Comparison of ENCODE assay signal across 2 cellular contexts in genomic region chr2:184577056-184577455, GRCh38.
TF ChIP-seq lines count a peak whose summit lies in the region.

No MANE protein-coding gene starts in this region.

TF ChIP-seq in SK-N-SH, 30 proteins besides CTCF, POLR2A, EP300 and RAD21:
- no peak for TF ChIP-seq REST (IDR thresholded peaks at IDR 0.05; ENCODE audit: low read depth, low read length)
- TF ChIP-seq GATA2 (CRISPR knock-in tag; IDR thresholded peaks at IDR 0.05): peak; percentile 95
- 0 out of 2 replicates have a peak, but pooled peaks have one; percentile 5 for TF ChIP-seq JUND (IDR thresholded peaks at IDR 0.05)
- TF ChIP-seq TCF12 (IDR thresholded peaks at IDR 0.05): peak; percentile 15; the same call in 1 of the 2 replicates
- TF ChIP-seq, protein P1, sequence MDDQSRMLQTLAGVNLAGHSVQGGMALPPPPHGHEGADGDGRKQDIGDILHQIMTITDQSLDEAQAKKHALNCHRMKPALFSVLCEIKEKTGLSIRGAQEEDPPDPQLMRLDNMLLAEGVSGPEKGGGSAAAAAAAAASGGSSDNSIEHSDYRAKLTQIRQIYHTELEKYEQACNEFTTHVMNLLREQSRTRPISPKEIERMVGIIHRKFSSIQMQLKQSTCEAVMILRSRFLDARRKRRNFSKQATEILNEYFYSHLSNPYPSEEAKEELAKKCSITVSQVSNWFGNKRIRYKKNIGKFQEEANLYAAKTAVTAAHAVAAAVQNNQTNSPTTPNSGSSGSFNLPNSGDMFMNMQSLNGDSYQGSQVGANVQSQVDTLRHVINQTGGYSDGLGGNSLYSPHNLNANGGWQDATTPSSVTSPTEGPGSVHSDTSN (IDR thresholded peaks at IDR 0.05): peak; percentile 17; the same call in 1 of the 2 replicates
- peak; percentile 75 for TF ChIP-seq FOXJ3 (CRISPR knock-in tag; IDR thresholded peaks at IDR 0.05)
- peak; percentile 37; the same call in 1 of the 2 replicates for TF ChIP-seq TEAD4 (IDR thresholded peaks at IDR 0.05; ENCODE audit: borderline replicate concordance, insufficient read depth)
- TF ChIP-seq MEF2A (IDR thresholded peaks at IDR 0.05; ENCODE audit: borderline replicate concordance, low read depth): no peak
- TF ChIP-seq RCOR1 (IDR thresholded peaks at IDR 0.05; ENCODE audit: low read length): peak; percentile 36; the same call in 1 of the 2 replicates

TF ChIP-seq in SK-N-SH treated with all-trans-retinoic acid at 6 μM for 48 hours, 23 proteins besides CTCF, POLR2A, EP300 and RAD21 (continued from another document):
- TF ChIP-seq TSHZ2 (CRISPR knock-in tag; IDR thresholded peaks at IDR 0.05): peak; percentile 27; the same call in 1 of the 2 replicates
